In the genomic region with DNA sequence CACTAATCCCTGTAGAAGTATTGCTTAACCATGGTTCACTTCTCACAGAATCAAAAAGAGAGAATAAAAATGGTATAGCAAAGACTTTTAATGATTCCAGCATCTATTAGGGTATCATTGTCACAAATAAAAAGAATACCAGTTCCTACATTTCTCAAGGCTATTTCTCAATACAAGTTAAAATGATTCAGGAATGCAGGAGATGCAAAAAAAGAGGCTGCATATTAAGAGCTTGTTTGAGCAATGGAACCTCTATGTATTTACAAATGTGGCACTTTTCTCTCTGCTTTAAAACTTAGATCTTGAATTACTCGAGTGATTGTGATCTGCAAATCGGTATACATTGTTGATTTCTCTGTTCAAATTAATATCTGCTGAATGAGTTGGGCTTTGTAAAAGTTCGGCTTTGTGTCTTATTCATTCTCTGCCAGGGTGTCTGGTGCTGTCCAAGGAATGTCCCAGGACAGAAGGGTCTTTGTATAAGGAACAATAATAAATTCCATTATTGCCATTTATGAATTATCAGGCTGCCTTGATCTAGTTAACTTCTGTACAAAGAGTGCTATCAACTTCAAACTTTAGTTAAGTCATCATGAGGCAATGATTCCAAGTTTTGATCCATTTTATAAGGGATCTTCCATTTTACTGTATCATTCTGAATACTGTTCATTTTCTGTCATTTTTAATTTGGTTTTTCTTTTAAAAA, we compare ENCODE assay signal across 26 cellular contexts.
"Had no signal": no experiment of that assay in that cellular context is flagged by ENCODE, and none has a peak within 500 bp of the region (broad histone marks: within the 10 kb centered on the region; RNA-seq: fewer than 3 reads in every experiment).

No MANE protein-coding gene starts in this region.

- H3K27me3 Mint-ChIP-seq: activated naive CD4-positive, alpha-beta T cell treated with anti-CD3 and anti-CD28 coated beads, Interleukin-2, amount 10 ng/mL, durations not matched to agents 7 days and 5 days; activated naive CD8-positive, alpha-beta T cell treated with anti-CD3 and anti-CD28 coated beads, Interleukin-2, amount 50 U/mL, for 24 hours; activated T-cell treated with anti-CD3 and anti-CD28 coated beads, Interleukin-2, amount 50 U/mL, for 24 hours; naive B cell had no signal

- H3K27me3 ChIP-seq: ascending aorta, esophagus muscularis mucosa, gastrocnemius medialis, left lung, ovary, tibial nerve had no signal

- DNase-seq: activated CD4-positive, alpha-beta T cell treated with anti-CD3 and anti-CD28 coated beads, Interleukin-2, amount 10 ng/mL, durations not matched to agents 7 days and 5 days; activated CD8-positive, alpha-beta T cell treated with anti-CD3 and anti-CD28 coated beads, Interleukin-2, amount 10 ng/mL, durations not matched to agents 7 days and 5 days; activated naive CD4-positive, alpha-beta T cell treated with anti-CD3 and anti-CD28 coated beads, Interleukin-2, amount 10 ng/mL, durations not matched to agents 7 days and 5 days; activated naive CD8-positive, alpha-beta T cell treated with anti-CD3 and anti-CD28 coated beads, Interleukin-2, amount 50 U/mL, for 24 hours; activated T-cell treated with anti-CD3 and anti-CD28 coated beads, Interleukin-2, amount 50 U/mL, for 24 hours; cerebellar nuclear complex; effector CD4-positive, alpha-beta T cell; gastrocnemius medialis; head of caudate nucleus; left lung; mesenchymal stem cell; mucosa of descending colon; naive B cell; ovary; psoas muscle; stimulated activated CD4-positive, alpha-beta T cell treated with anti-CD3 and anti-CD28 coated beads, Interleukin-15, amount 100 ng/mL, for 24 hours; stimulated activated CD4-positive, alpha-beta T cell treated with anti-CD3 and anti-CD28 coated beads, Interleukin-2, amount 100 ng/mL, for 48 hours had no signal

- H3K4me1 ChIP-seq: left lung had no signal

- H3K27ac Mint-ChIP-seq: activated CD4-positive, alpha-beta T cell treated with anti-CD3 and anti-CD28 coated beads, Interleukin-2, amount 10 ng/mL, durations not matched to agents 7 days and 5 days; activated CD8-positive, alpha-beta T cell treated with anti-CD3 and anti-CD28 coated beads, Interleukin-2, amount 10 ng/mL, durations not matched to agents 7 days and 5 days; activated naive CD4-positive, alpha-beta T cell treated with anti-CD3 and anti-CD28 coated beads, Interleukin-2, amount 10 ng/mL, durations not matched to agents 7 days and 5 days; activated naive CD8-positive, alpha-beta T cell treated with anti-CD3 and anti-CD28 coated beads, Interleukin-2, amount 50 U/mL, for 24 hours; activated T-cell treated with anti-CD3 and anti-CD28 coated beads, Interleukin-2, amount 50 U/mL, for 24 hours; activated T-helper 2 cell treated with anti-CD3 and anti-CD28 coated beads, Interferon-gamma antibody, Interleukin-2, Interleukin-4, amounts not matched to agents 10 μg/mL and 5 μg/mL and 100 μg/mL, durations not matched to agents 14 hours and 24 hours and 36 hours; naive B cell; stimulated activated naive CD8-positive, alpha-beta T cell treated with anti-CD3 and anti-CD28 coated beads, Interleukin-15, Interleukin-2, amounts not matched to agents 100 ng/mL and 50 ng/mL, for 24 hours; T-helper 1 cell treated with Interleukin-12 subunit alpha and Interleukin-12 subunit beta and Interleukin-4 antibody, amounts not matched to agents 30 μg/mL and 1 μg/mL, for 36 hours had no signal

- H3K9me3 ChIP-seq: ascending aorta, esophagus muscularis mucosa, gastrocnemius medialis, left lung, mucosa of descending colon, ovary, psoas muscle, tibial nerve had no signal

- H3K4me3 Mint-ChIP-seq: activated CD4-positive, alpha-beta T cell treated with anti-CD3 and anti-CD28 coated beads, Interleukin-2, amount 10 ng/mL, durations not matched to agents 7 days and 5 days; activated CD8-positive, alpha-beta T cell treated with anti-CD3 and anti-CD28 coated beads, Interleukin-2, amount 10 ng/mL, durations not matched to agents 7 days and 5 days; activated naive CD4-positive, alpha-beta T cell treated with anti-CD3 and anti-CD28 coated beads, Interleukin-2, amount 10 ng/mL, durations not matched to agents 7 days and 5 days; activated naive CD8-positive, alpha-beta T cell treated with anti-CD3 and anti-CD28 coated beads, Interleukin-2, amount 50 U/mL, for 24 hours; activated T-cell treated with anti-CD3 and anti-CD28 coated beads, Interleukin-2, amount 50 U/mL, for 24 hours; naive B cell; stimulated activated naive CD8-positive, alpha-beta T cell treated with anti-CD3 and anti-CD28 coated beads, Interleukin-15, Interleukin-2, amounts not matched to agents 100 ng/mL and 50 ng/mL, for 24 hours; T-helper 1 cell treated with Interleukin-12 subunit alpha and Interleukin-12 subunit beta and Interleukin-4 antibody, amounts not matched to agents 30 μg/mL and 1 μg/mL, for 36 hours had no signal

- H3K36me3 Mint-ChIP-seq: activated naive CD4-positive, alpha-beta T cell treated with anti-CD3 and anti-CD28 coated beads, Interleukin-2, amount 10 ng/mL, durations not matched to agents 7 days and 5 days; naive B cell had no signal

- H3K27ac ChIP-seq: ascending aorta, esophagus muscularis mucosa, left lung, ovary, skin epidermis had no signal

- FAIRE-seq: endothelial cell of umbilical vein, urothelium cell line had no signal

- H3K36me3 ChIP-seq: ascending aorta, esophagus muscularis mucosa, gastrocnemius medialis, left lung, ovary, tibial nerve had no signal

- H3K9me3 Mint-ChIP-seq: activated CD4-positive, alpha-beta T cell treated with anti-CD3 and anti-CD28 coated beads, Interleukin-2, amount 10 ng/mL, durations not matched to agents 7 days and 5 days; activated naive CD4-positive, alpha-beta T cell treated with anti-CD3 and anti-CD28 coated beads, Interleukin-2, amount 10 ng/mL, durations not matched to agents 7 days and 5 days; activated T-cell treated with anti-CD3 and anti-CD28 coated beads, Interleukin-2, amount 50 U/mL, for 24 hours; activated T-helper 2 cell treated with anti-CD3 and anti-CD28 coated beads, Interferon-gamma antibody, Interleukin-2, Interleukin-4, amounts not matched to agents 10 μg/mL and 5 μg/mL and 100 μg/mL, durations not matched to agents 14 hours and 24 hours and 36 hours; stimulated activated naive CD8-positive, alpha-beta T cell treated with anti-CD3 and anti-CD28 coated beads, Interleukin-15, Interleukin-2, amounts not matched to agents 100 ng/mL and 50 ng/mL, for 24 hours; T-helper 1 cell treated with Interleukin-12 subunit alpha and Interleukin-12 subunit beta and Interleukin-4 antibody, amounts not matched to agents 30 μg/mL and 1 μg/mL, for 36 hours had no signal

- ATAC-seq: activated CD8-positive, alpha-beta T cell treated with anti-CD3 and anti-CD28 coated beads, Interleukin-2, amount 10 ng/mL, durations not matched to agents 7 days and 5 days; activated naive CD8-positive, alpha-beta T cell treated with anti-CD3 and anti-CD28 coated beads, Interleukin-2, amount 50 U/mL, for 24 hours; mucosa of descending colon had no signal

- H3K4me1 Mint-ChIP-seq: activated CD4-positive, alpha-beta T cell treated with anti-CD3 and anti-CD28 coated beads, Interleukin-2, amount 10 ng/mL, durations not matched to agents 7 days and 5 days; activated naive CD8-positive, alpha-beta T cell treated with anti-CD3 and anti-CD28 coated beads, Interleukin-2, amount 50 U/mL, for 24 hours had no signal

- H3K4me3 ChIP-seq: ascending aorta, esophagus muscularis mucosa, gastrocnemius medialis, left lung, mucosa of descending colon, ovary, psoas muscle, skin epidermis, tibial nerve had no signal
